Comparison of ENCODE assay signal across 11 cellular contexts in genomic region chr10:44980309-44981171, GRCh38. TPM values are rescaled to one million over a fixed set of nuclear protein-coding genes. Genes with fewer than 3 reads are reported as not detected.
DNase-seq lines count a peak whose midpoint lies in the region; ATAC-seq, FAIRE-seq and TF ChIP-seq lines count a peak whose summit lies in the region.
"Had no signal": no experiment of that assay in that cellular context is flagged by ENCODE, and none has a peak within 500 bp of the region (broad histone marks: within the 10 kb centered on the region; RNA-seq: fewer than 3 reads in every experiment).

No MANE protein-coding gene starts in this region.

- H3F3A ChIP-seq in neural progenitor cell (ENCODE audit: low read depth) = no peaks in the 10 kb centered on the region

- H3K4me1 ChIP-seq in BLaER1 (peaks cover 91% of the 10 kb centered on the region), OCI-LY3 (ENCODE audit: low read length) (peaks cover 44% of the 10 kb centered on the region), neural progenitor cell (peaks cover 34% of the 10 kb centered on the region)

- H3K4me2 ChIP-seq in BLaER1 = peak overlapping the region; percentile 100
- peak overlapping the region; percentile 77 for H3K4me2 ChIP-seq in OCI-LY3 (ENCODE audit: low read length)
- H3K4me2 ChIP-seq in neural progenitor cell = no peak overlapping the region

- no peaks in the 10 kb centered on the region for H3K27me3 ChIP-seq in BLaER1
- no peaks in the 10 kb centered on the region for H3K27me3 ChIP-seq in OCI-LY3 (ENCODE audit: low read depth, low read length)
- peaks cover 9% of the 10 kb centered on the region for H3K27me3 ChIP-seq in neural progenitor cell

- H3K36me3 ChIP-seq in BLaER1 (peaks cover 24% of the 10 kb centered on the region), OCI-LY3 (replicated peaks; ENCODE audit: low read depth, low read length) (no peaks in the 10 kb centered on the region), neural progenitor cell (no peaks in the 10 kb centered on the region)

- FAIRE-seq in D721Med (lab: Jason Lieb, UNC) = no peak

- no peak for TF ChIP-seq CTCF in OCI-LY3 (IDR thresholded peaks at IDR 0.05; ENCODE audit: low read depth, low read length)
- TF ChIP-seq CTCF in neural progenitor cell (IDR thresholded peaks at IDR 0.05) = no peak
- TF ChIP-seq CTCF in D721Med (IDR thresholded peaks at IDR 0.05; ENCODE audit: insufficient read depth, missing control alignments) = no peak

- no peak for ATAC-seq in HG03135 (IDR thresholded peaks at IDR 0.05; ENCODE audit: unreplicated experiment)
- ATAC-seq: activated naive CD4-positive, alpha-beta T cell treated with anti-CD3 and anti-CD28 coated beads, Interleukin-2, amount 50 U/mL, for 72 hours had no signal

- peaks cover 12% of the 10 kb centered on the region for H3K27me3 Mint-ChIP-seq in neural progenitor cell (ENCODE audit: insufficient read depth, low read depth)

- H3K4me1 Mint-ChIP-seq in neural progenitor cell = peaks cover 45% of the 10 kb centered on the region

- DNase-seq in epithelial cell of prostate (ENCODE audit: low read depth, low spot score) (no peak), neural progenitor cell (ENCODE audit: low spot score) (no peak), NCI-H146 treated with DMSO at 0.1 percent for 48 hours (lab: John Stamatoyannopoulos, UW; ENCODE audit: unreplicated experiment) (no peak), COLO829 (ENCODE audit: low spot score) (no peak), D721Med (ENCODE audit: insufficient read length, low spot score) (no peak)
- DNase-seq: CD4-positive, CD25-positive, alpha-beta regulatory T cell had no signal

- no peaks in the 10 kb centered on the region for H3K79me2 ChIP-seq in OCI-LY3 (ENCODE audit: low read length)
- H3K79me2 ChIP-seq in neural progenitor cell (ENCODE audit: low read depth) = no peaks in the 10 kb centered on the region

- H3K9me3 Mint-ChIP-seq in neural progenitor cell = no peaks in the 10 kb centered on the region
- H3K9me3 Mint-ChIP-seq: activated naive CD4-positive, alpha-beta T cell treated with anti-CD3 and anti-CD28 coated beads, Interleukin-2, amount 50 U/mL, for 72 hours; CD4-positive, CD25-positive, alpha-beta regulatory T cell; T-helper 1 cell treated with Interleukin-12 subunit alpha and Interleukin-12 subunit beta and Interleukin-4 antibody, amounts not matched to agents 30 μg/mL and 1 μg/mL, for 36 hours had no signal

- H3K27ac ChIP-seq in BLaER1 = peak overlapping the region; percentile 86
- peak overlapping the region; percentile 77 for H3K27ac ChIP-seq in OCI-LY3 (ENCODE audit: low read length)
- H3K27ac ChIP-seq in epithelial cell of prostate = peak overlapping the region; percentile 91
- H3K27ac ChIP-seq in neural progenitor cell = no peak overlapping the region

- no peak overlapping the region for H3K4me3 Mint-ChIP-seq in neural progenitor cell
- H3K4me3 Mint-ChIP-seq: CD4-positive, CD25-positive, alpha-beta regulatory T cell; T-helper 1 cell treated with Interleukin-12 subunit alpha and Interleukin-12 subunit beta and Interleukin-4 antibody, amounts not matched to agents 30 μg/mL and 1 μg/mL, for 36 hours had no signal

- peak overlapping the region; percentile 88; the same call in 1 of the 2 replicates for H3K9ac ChIP-seq in BLaER1
- peak overlapping the region; percentile 62 for H3K9ac ChIP-seq in OCI-LY3 (ENCODE audit: low read length)
- no peak overlapping the region for H3K9ac ChIP-seq in neural progenitor cell

- H3K36me3 Mint-ChIP-seq in neural progenitor cell = peaks cover 2% of the 10 kb centered on the region
- H3K36me3 Mint-ChIP-seq: activated naive CD4-positive, alpha-beta T cell treated with anti-CD3 and anti-CD28 coated beads, Interleukin-2, amount 50 U/mL, for 72 hours; CD4-positive, CD25-positive, alpha-beta regulatory T cell had no signal

- H2AFZ ChIP-seq in OCI-LY3 (ENCODE audit: low read depth, low read length) (peak overlapping the region; percentile 35), neural progenitor cell (replicated peaks) (no peak overlapping the region)

- no peak overlapping the region for H3K4me3 ChIP-seq in BLaER1
- peak overlapping the region; percentile 52 for H3K4me3 ChIP-seq in OCI-LY3 (ENCODE audit: low read length)
- H3K4me3 ChIP-seq in neural progenitor cell = no peak overlapping the region

- peak overlapping the region; percentile 57 for H3K27ac Mint-ChIP-seq in neural progenitor cell
- H3K27ac Mint-ChIP-seq: T-helper 1 cell treated with Interleukin-12 subunit alpha and Interleukin-12 subunit beta and Interleukin-4 antibody, amounts not matched to agents 30 μg/mL and 1 μg/mL, for 36 hours had no signal

- H3K9me3 ChIP-seq in BLaER1 (no peaks in the 10 kb centered on the region), OCI-LY3 (ENCODE audit: insufficient read depth, low read length) (no peaks in the 10 kb centered on the region), neural progenitor cell (ENCODE audit: low read depth) (no peaks in the 10 kb centered on the region)

- H4K20me1 ChIP-seq in BLaER1 (peaks cover 23% of the 10 kb centered on the region), OCI-LY3 (ENCODE audit: insufficient read depth, low read length) (no peaks in the 10 kb centered on the region), neural progenitor cell (ENCODE audit: low read depth) (no peaks in the 10 kb centered on the region)

RNA-seq across cellular contexts. Expression of gene DEPP1, which starts 1.9 kb away (rescaled TPM):
- 0.71 TPM in 1 of 2 replicates, not detected in the other for total RNA-seq in neural progenitor cell (ENCODE audit: low replicate concordance)

RNA-seq across cellular contexts. Expression of gene ZNF22, which starts 20.2 kb away (rescaled TPM):
- 60.2 and 81.0 TPM in 2 replicates for total RNA-seq in neural progenitor cell (ENCODE audit: low replicate concordance)

RNA-seq across cellular contexts. Expression of gene RASSF4, which starts 20.9 kb away (rescaled TPM):
- 3.1 and 9.7 TPM in 2 replicates for total RNA-seq in neural progenitor cell (ENCODE audit: low replicate concordance)
